In the genomic region with DNA sequence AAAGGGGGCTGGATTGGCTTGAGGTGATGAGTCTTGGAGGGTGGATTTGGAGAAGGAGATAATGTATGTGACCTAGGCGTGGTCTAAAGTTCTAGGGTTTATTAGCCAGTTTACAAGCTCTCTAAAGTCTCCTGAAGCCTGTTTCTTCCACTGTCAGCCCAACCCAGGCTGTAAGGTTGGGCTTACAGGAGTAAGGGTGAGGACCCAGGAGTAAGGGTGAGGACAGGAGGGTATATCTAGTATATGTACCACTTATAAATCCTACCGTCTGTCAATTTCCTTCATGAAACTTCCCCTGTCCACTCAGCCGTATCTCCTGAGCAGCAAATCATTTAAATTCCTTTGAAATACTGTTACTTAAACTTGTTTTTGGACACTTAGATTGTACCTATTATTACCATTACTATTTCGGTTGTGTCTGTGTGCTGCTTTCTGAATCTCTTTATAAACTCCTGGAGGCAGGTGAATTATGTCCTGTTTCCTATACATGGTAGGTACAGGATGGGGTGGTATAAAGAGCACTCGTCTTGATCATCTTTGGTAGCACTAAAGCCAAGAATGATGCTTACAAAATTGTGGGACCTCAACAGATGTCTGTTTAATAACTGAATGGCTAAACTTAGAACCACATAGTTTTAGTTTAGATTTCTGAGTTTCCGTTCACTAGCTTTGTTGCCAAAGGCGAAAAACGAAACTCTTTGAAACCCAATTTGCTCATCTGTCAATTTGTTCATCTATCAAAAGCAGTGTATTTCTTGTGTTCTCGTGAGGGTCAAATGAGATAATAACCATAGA, we compare ENCODE assay signal across 12 cellular contexts.
A peak's percentile ranks its signal among the peaks of the same experiment; 100 is the strongest.
DNase-seq lines count a peak whose midpoint lies in the region; ATAC-seq and TF ChIP-seq lines count a peak whose summit lies in the region.
"Had no signal": no experiment of that assay in that cellular context is flagged by ENCODE, and none has a peak within 500 bp of the region (broad histone marks: within the 10 kb centered on the region; RNA-seq: fewer than 3 reads in every experiment).

No MANE protein-coding gene starts in this region.

- no peak overlapping the region for H3K27ac Mint-ChIP-seq in stimulated activated memory B cell treated with anti-CD40 and anti-IgM and Interleukin-4, amounts not matched to agents 10 μg/mL and 1 μg/mL and 100 μg/mL, for 72 hours
- H3K27ac Mint-ChIP-seq: dendritic cell treated with granulocyte-macrophage colony-stimulating factor and Interleukin-4, amounts not matched to agents 40 ng/mL and 50 ng/mL, for 4 days had no signal

- H3K9me3 Mint-ChIP-seq in stimulated activated memory B cell treated with anti-CD40 and anti-IgM and Interleukin-4, amounts not matched to agents 10 μg/mL and 1 μg/mL and 100 μg/mL, for 72 hours = peaks cover 8% of the 10 kb centered on the region

- ATAC-seq in GM19395 (IDR thresholded peaks at IDR 0.05; ENCODE audit: unreplicated experiment) (peak; percentile 80), HG02610 (IDR thresholded peaks at IDR 0.05; ENCODE audit: unreplicated experiment) (peak; percentile 55), HG03354 (IDR thresholded peaks at IDR 0.05; ENCODE audit: poor library complexity, severe bottlenecking, unreplicated experiment) (peak; percentile 76)
- no peak for ATAC-seq in stimulated activated memory B cell treated with anti-CD40 and anti-IgM and Interleukin-4, amounts not matched to agents 10 μg/mL and 1 μg/mL and 100 μg/mL, for 72 hours
- ATAC-seq: activated CD4-positive, CD25-positive, alpha-beta regulatory T cell treated with anti-CD3 and anti-CD28 coated beads, Interleukin-2, amount 50 U/mL, for 24 hours had no signal

- no peaks in the 10 kb centered on the region for H3K27me3 Mint-ChIP-seq in stimulated activated memory B cell treated with anti-CD40 and anti-IgM and Interleukin-4, amounts not matched to agents 10 μg/mL and 1 μg/mL and 100 μg/mL, for 72 hours

- no peaks in the 10 kb centered on the region for H3K36me3 Mint-ChIP-seq in stimulated activated memory B cell treated with anti-CD40 and anti-IgM and Interleukin-4, amounts not matched to agents 10 μg/mL and 1 μg/mL and 100 μg/mL, for 72 hours

- peak; percentile 33 for DNase-seq in GM10266 (ENCODE audit: extremely low spot score)
- no peak for DNase-seq in GDM1 (lab: John Stamatoyannopoulos, UW)
- no peak for DNase-seq in NK-92 (lab: John Stamatoyannopoulos, UW; ENCODE audit: unreplicated experiment)
- no peak for DNase-seq in effector CD4-positive, alpha-beta T cell
- DNase-seq: amniotic stem cell; stimulated activated CD8-positive, alpha-beta memory T cell treated with anti-CD3 and anti-CD28 coated beads, Interleukin-4, amount 100 ng/mL, for 48 hours had no signal

- H3K4me3 Mint-ChIP-seq in stimulated activated memory B cell treated with anti-CD40 and anti-IgM and Interleukin-4, amounts not matched to agents 10 μg/mL and 1 μg/mL and 100 μg/mL, for 72 hours = no peak overlapping the region
- H3K4me3 Mint-ChIP-seq: dendritic cell treated with granulocyte-macrophage colony-stimulating factor and Interleukin-4, amounts not matched to agents 40 ng/mL and 50 ng/mL, for 4 days had no signal

- TF ChIP-seq CTCF in GM10266 (IDR thresholded peaks at IDR 0.05; ENCODE audit: control insufficient read depth, insufficient read depth, low read depth, missing control alignments) = no peak

- H3K4me1 Mint-ChIP-seq in stimulated activated memory B cell treated with anti-CD40 and anti-IgM and Interleukin-4, amounts not matched to agents 10 μg/mL and 1 μg/mL and 100 μg/mL, for 72 hours = peaks cover 22% of the 10 kb centered on the region
